ENCODE assay signal across 21 cellular contexts in genomic region chr9:105713939-105714331, GRCh38. TPM values are rescaled to one million over a fixed set of nuclear protein-coding genes. Genes with fewer than 3 reads are reported as not detected.
DNase-seq lines count a peak whose midpoint lies in the region; ATAC-seq, FAIRE-seq and TF ChIP-seq lines count a peak whose summit lies in the region.
"Had no signal": no experiment of that assay in that cellular context is flagged by ENCODE, and none has a peak within 500 bp of the region (broad histone marks: within the 10 kb centered on the region; RNA-seq: fewer than 3 reads in every experiment).

No MANE protein-coding gene starts in this region.

- POLR2A ChIA-PET in HepG2 (lab: Yijun Ruan, JAX) = no interaction called here
- POLR2A ChIA-PET in T-cell (lab: Charles Lee) = interaction anchor here in 1 of 2 donors (0.7 to 1.0 kb wide), 2 partner anchors 20 to 302 kb away, joined by 3 to 4 read pairs; partner anchors contain the start of gene TMEM38B

- no peak overlapping the region for H3K27ac ChIP-seq in HepG2 (ENCODE audit: extremely low read length, insufficient read depth, low read length)
- H3K27ac ChIP-seq in right lobe of liver = no peak overlapping the region
- peak overlapping the region; percentile 81 for H3K27ac ChIP-seq in Karpas-422 (ENCODE audit: low read length)
- H3K27ac ChIP-seq in upper lobe of right lung = no peak overlapping the region
- H3K27ac ChIP-seq: HL-60 had no signal

- peaks cover 6% of the 10 kb centered on the region for H3K36me3 Mint-ChIP-seq in activated T-helper 17 cell treated with anti-CD3 and anti-CD28 coated beads, Interleukin-2, amount 50 U/mL, for 72 hours (ENCODE audit: low read depth)
- peaks cover 8% of the 10 kb centered on the region for H3K36me3 Mint-ChIP-seq in T-cell

- H3K27me3 ChIP-seq in HepG2 (ENCODE audit: control insufficient read depth in 1 of 2, insufficient read depth in 2 of 2, low read length in 2 of 2) (no peaks in the 10 kb centered on the region), right lobe of liver (no peaks in the 10 kb centered on the region), Karpas-422 (ENCODE audit: low read length) (no peaks in the 10 kb centered on the region), upper lobe of right lung (no peaks in the 10 kb centered on the region)

- no peak overlapping the region for H3K27ac Mint-ChIP-seq in activated T-helper 17 cell treated with anti-CD3 and anti-CD28 coated beads, Interleukin-2, amount 50 U/mL, for 72 hours
- no peak overlapping the region for H3K27ac Mint-ChIP-seq in T-cell
- H3K27ac Mint-ChIP-seq: B cell, GM23338 had no signal

- H3K79me2 ChIP-seq in HepG2 (ENCODE audit: insufficient read depth, low read length) (no peaks in the 10 kb centered on the region), Karpas-422 (ENCODE audit: low read length) (peaks cover 100% of the 10 kb centered on the region)

- H3K27me3 Mint-ChIP-seq in activated T-helper 17 cell treated with anti-CD3 and anti-CD28 coated beads, Interleukin-2, amount 50 U/mL, for 72 hours = no peaks in the 10 kb centered on the region
- no peaks in the 10 kb centered on the region for H3K27me3 Mint-ChIP-seq in T-cell
- H3K27me3 Mint-ChIP-seq: B cell; CD4-positive, alpha-beta memory T cell had no signal

- ATAC-seq in HepG2 (no peak; the same call in 2 of the 3 replicates), right lobe of liver (no peak), upper lobe of right lung (peak; percentile 17), T-cell (replicated peaks in 1 of 4) (no peak)
- ATAC-seq in activated T-helper 17 cell treated with anti-CD3 and anti-CD28 coated beads, Interleukin-2, amount 50 U/mL, for 72 hours (replicated peaks) = peak; percentile 11
- ATAC-seq: GM23338 had no signal

- WGBS in HepG2 (ENCODE audit: low lambda C conversion rate) = 92% methylated on average over 2 of the region's 3 CpGs
- WGBS in right lobe of liver (ENCODE audit: insufficient coverage, low coverage, low lambda C conversion rate, missing lambda C conversion rate) = no CpG with 5 or more reads among the region's 3 CpGs

- in situ Hi-C loops in HepG2 (cut with HindIII; ENCODE audit: extremely low pct_ligation_motif_present, low pct_unique_long_range_greater_than_20kb) = loop anchor here (10.0 kb wide), 1 partner anchor 109 kb away; no protein-coding TSS in a partner anchor

- no peaks in the 10 kb centered on the region for H3K4me1 Mint-ChIP-seq in activated T-helper 17 cell treated with anti-CD3 and anti-CD28 coated beads, Interleukin-2, amount 50 U/mL, for 72 hours
- H3K4me1 Mint-ChIP-seq in T-cell = peaks cover 0 to under 1% (median 0%) of the 10 kb centered on the region in 3 donors
- H3K4me1 Mint-ChIP-seq: B cell, GM23338 had no signal

- H3K4me1 ChIP-seq in HepG2 (ENCODE audit: insufficient read depth, low read length) (no peaks in the 10 kb centered on the region), right lobe of liver (no peaks in the 10 kb centered on the region), Karpas-422 (ENCODE audit: low read length) (peaks cover 85% of the 10 kb centered on the region), upper lobe of right lung (no peaks in the 10 kb centered on the region)

- DNase-seq in HepG2 (ENCODE audit: low spot score) = no peak
- DNase-seq in right lobe of liver = no peak
- no peak for DNase-seq in Karpas-422
- no peak for DNase-seq in upper lobe of right lung
- no peak for DNase-seq in putamen (ENCODE audit: low spot score)
- DNase-seq in T-cell = no peak
- DNase-seq: C1 segment of cervical spinal cord, COR-L47, DMS153, DMS79 treated with DMSO at 0.1 percent for 48 hours, EL, H7 had no signal

- H3K36me3 ChIP-seq in HepG2 (replicated peaks in 1 of 2; ENCODE audit: control insufficient read depth in 1 of 2, insufficient read depth in 2 of 2, low read length in 2 of 2) (peaks cover 0 to 4% of the 10 kb centered on the region in 2 experiments; a peak in 1 of 5 replicates), right lobe of liver (no peaks in the 10 kb centered on the region), Karpas-422 (ENCODE audit: insufficient read depth, low read length) (peaks cover 50% of the 10 kb centered on the region), upper lobe of right lung (no peaks in the 10 kb centered on the region)

- no peaks in the 10 kb centered on the region for H3K9me3 Mint-ChIP-seq in activated T-helper 17 cell treated with anti-CD3 and anti-CD28 coated beads, Interleukin-2, amount 50 U/mL, for 72 hours
- H3K9me3 Mint-ChIP-seq in T-cell = no peaks in the 10 kb centered on the region
- H3K9me3 Mint-ChIP-seq: CD4-positive, alpha-beta memory T cell; GM23338 had no signal

- no peak overlapping the region for H3K4me3 Mint-ChIP-seq in activated T-helper 17 cell treated with anti-CD3 and anti-CD28 coated beads, Interleukin-2, amount 50 U/mL, for 72 hours
- H3K4me3 Mint-ChIP-seq in T-cell = no peak overlapping the region
- H3K4me3 Mint-ChIP-seq: B cell; CD4-positive, alpha-beta memory T cell; GM23338 had no signal

- no peak for TF ChIP-seq RAD21 in HepG2 (CRISPR knock-in tag; IDR thresholded peaks at IDR 0.05)

- H2AFZ ChIP-seq in HepG2 (ENCODE audit: low read length) (no peak overlapping the region), Karpas-422 (ENCODE audit: low read length) (no peak overlapping the region)
- H2AFZ ChIP-seq: GM23338 had no signal

- H4K20me1 ChIP-seq in HepG2 (ENCODE audit: insufficient read depth, low read length) = no peaks in the 10 kb centered on the region
- peaks cover 22% of the 10 kb centered on the region; the same call in 1 of the 2 replicates for H4K20me1 ChIP-seq in Karpas-422 (ENCODE audit: insufficient read depth, low read depth, low read length)

- CTCF ChIA-PET in HepG2 (lab: Yijun Ruan, JAX; ENCODE audit: low intra/inter-chr PET ratio, low total read pairs) = no interaction called here
- CTCF ChIA-PET in T-cell (lab: Charles Lee) = interaction anchor here in 1 of 2 donors (0.7 kb wide), 1 partner anchor 95 kb away, joined by 5 read pairs; no protein-coding TSS in a partner anchor

- TF ChIP-seq CTCF in HepG2 (CRISPR knock-in tag; IDR thresholded peaks at IDR 0.05) (no peak), right lobe of liver (IDR thresholded peaks at IDR 0.05) (no peak), upper lobe of right lung (IDR thresholded peaks at IDR 0.05) (no peak)

- intact Hi-C loops in HepG2 (cut with micrococcal nuclease; ENCODE audit: unreplicated experiment) = no loop called here
- intact Hi-C loops in right lobe of liver (cut with DNase I) = loop anchor here in 1 of 2 donors (10.0 kb wide), 1 partner anchor 99 kb away; no protein-coding TSS in a partner anchor
- intact Hi-C loops in upper lobe of right lung (cut with DNase I) = no loop called here

- no peak for FAIRE-seq in HepG2 (lab: Jason Lieb, UNC)
- FAIRE-seq: A204.1, D721Med, G401.6, GM12891 had no signal

- H3K9ac ChIP-seq in HepG2 (ENCODE audit: insufficient read depth, low read depth, low read length) (no peak overlapping the region), Karpas-422 (ENCODE audit: low read length) (no peak overlapping the region)

- H3K4me3 ChIP-seq in HepG2 (replicated peaks in 1 of 3; ENCODE audit: insufficient read depth in 1 of 3, low read depth in 2 of 3, low read length in 3 of 3) = no peak overlapping the region
- no peak overlapping the region for H3K4me3 ChIP-seq in right lobe of liver
- no peak overlapping the region for H3K4me3 ChIP-seq in Karpas-422 (ENCODE audit: low read length)
- no peak overlapping the region for H3K4me3 ChIP-seq in upper lobe of right lung
- H3K4me3 ChIP-seq: GM23338 had no signal

- H3K4me2 ChIP-seq in HepG2 (ENCODE audit: low read depth, low read length) (no peak overlapping the region), Karpas-422 (ENCODE audit: low read depth, low read length, poor library complexity, severe bottlenecking) (no peak overlapping the region)
- H3K4me2 ChIP-seq: GM23338 had no signal

- BruUV-seq in HepG2 (replicated peaks; lab: Mats Ljungman, UMichigan) = no TSS peak

- TF ChIP-seq POLR2A in HepG2 (IDR thresholded peaks at IDR 0.05; ENCODE audit: insufficient read depth in 1 of 2, low read depth in 2 of 2, low read length in 2 of 2) (no peak), right lobe of liver (IDR thresholded peaks at IDR 0.05) (no peak)

- TF ChIP-seq EP300 in HepG2 (IDR thresholded peaks at IDR 0.05; ENCODE audit: low read depth in 2 of 2, low read length in 2 of 2) (no peak), HepG2 (CRISPR knock-in tag; IDR thresholded peaks at IDR 0.05; ENCODE audit: borderline replicate concordance) (no peak)

- no peaks in the 10 kb centered on the region for H3K9me2 ChIP-seq in Karpas-422 (replicated peaks; ENCODE audit: insufficient read depth, low read length)

- H3K9me3 ChIP-seq in HepG2 (ENCODE audit: low read length) (no peaks in the 10 kb centered on the region), right lobe of liver (no peaks in the 10 kb centered on the region), Karpas-422 (ENCODE audit: low read length) (no peaks in the 10 kb centered on the region), upper lobe of right lung (no peaks in the 10 kb centered on the region)

RNA-seq across cellular contexts. Expression of gene TMEM38B, which starts 19.6 kb away (rescaled TPM):
- total RNA-seq in HepG2 (2016; rRNA removed; fragmentation: Illumina TruSeq; extraction: Trizol) (26.0 and 32.4 TPM in 2 replicates), right lobe of liver (10 to 100 TPM in 5 of 6 experiments, 1 to 10 TPM in 1; 9.5 to 16.9 (median 11.9) TPM), upper lobe of right lung (15.9 TPM), T-cell (10 to 100 TPM; 11.5 to 14.9 (median 13.8) TPM)
- total RNA-seq in HepG2 (2016; cell fraction: cytosol; rRNA removed; fragmentation: Illumina TruSeq; extraction: Trizol; ENCODE audit: low read depth) = 13.2 and 15.1 TPM in 2 replicates
- total RNA-seq in HepG2 (2016; cell fraction: insoluble cytoplasmic fraction; rRNA removed; fragmentation: Illumina TruSeq; extraction: Trizol) = 21.7 and 29.4 TPM in 2 replicates
- 16.9 and 17.8 TPM in 2 replicates for total RNA-seq in HepG2 (2016; cell fraction: membrane; rRNA removed; fragmentation: Illumina TruSeq; extraction: Trizol)
- total RNA-seq in HepG2 (2016; cell fraction: nucleus; rRNA removed; fragmentation: Illumina TruSeq; extraction: Trizol) = 23.7 and 24.3 TPM in 2 replicates
- polyA plus RNA-seq in HepG2 (2011; rRNA removed) = 12.4 and 13.4 TPM in 2 replicates
- 9.6 and 15.4 TPM in 2 replicates for polyA plus RNA-seq in HepG2 (2011; cell fraction: cytosol; rRNA removed)
- 3.9 and 6.1 TPM in 2 replicates for polyA plus RNA-seq in HepG2 (2011; cell fraction: nucleus; rRNA removed)
- polyA plus RNA-seq in HepG2 (2012) = 14.8 and 19.3 TPM in 2 replicates
- polyA plus RNA-seq in HepG2 (2016; cell fraction: cytosol; fragmentation: Illumina TruSeq; extraction: Trizol; ENCODE audit: low read depth) = 3.8 and 5.9 TPM in 2 replicates
- polyA plus RNA-seq in HepG2 (2016; cell fraction: insoluble cytoplasmic fraction; fragmentation: Illumina TruSeq; extraction: Trizol; ENCODE audit: low read depth) = 15.6 and 16.4 TPM in 2 replicates
- polyA plus RNA-seq in HepG2 (2016; cell fraction: membrane; fragmentation: Illumina TruSeq; extraction: Trizol; ENCODE audit: low read depth) = 8.4 and 9.8 TPM in 2 replicates
- polyA plus RNA-seq in HepG2 (2016; cell fraction: nucleus; fragmentation: Illumina TruSeq; extraction: Trizol; ENCODE audit: insufficient read depth, low read depth) = 26.7 and 29.8 TPM in 2 replicates
- polyA minus RNA-seq in HepG2 (2011; rRNA and poly(A)+ RNA removed; ENCODE audit: low replicate concordance) = 13.5 and 22.6 TPM in 2 replicates
- polyA minus RNA-seq in HepG2 (2011; cell fraction: cytosol; rRNA and poly(A)+ RNA removed) = 14.0 and 21.4 TPM in 2 replicates
- 11.3 and 15.5 TPM in 2 replicates for polyA minus RNA-seq in HepG2 (2011; cell fraction: nucleus; rRNA and poly(A)+ RNA removed)
- 134 and 164 TPM in 2 replicates for total RNA-seq in Karpas-422 (2014; rRNA removed; shearing (Covaris generic); ENCODE audit: low replicate concordance)
- total RNA-seq in activated T-helper 17 cell treated with anti-CD3 and anti-CD28 coated beads, Interleukin-2, amount 50 U/mL, for 72 hours = 10 to 100 TPM in 1 of 2 donors, 1 to 10 TPM in 1; 6.6 to 13.5 TPM

RNA-seq across cellular contexts. Expression of gene TAL2, which starts 51.7 kb away (rescaled TPM):
- total RNA-seq in HepG2 (2016; rRNA removed; fragmentation: Illumina TruSeq; extraction: Trizol) (not detected in 2 replicates), right lobe of liver (under 1 TPM in 2 of 6 experiments, not detected in 4; 0.49 to 0.56 TPM), upper lobe of right lung (not detected), T-cell (not detected)
- total RNA-seq in HepG2 (2016; cell fraction: cytosol; rRNA removed; fragmentation: Illumina TruSeq; extraction: Trizol; ENCODE audit: low read depth) = not detected in 2 replicates
- not detected in 2 replicates for total RNA-seq in HepG2 (2016; cell fraction: insoluble cytoplasmic fraction; rRNA removed; fragmentation: Illumina TruSeq; extraction: Trizol)
- not detected in 2 replicates for total RNA-seq in HepG2 (2016; cell fraction: membrane; rRNA removed; fragmentation: Illumina TruSeq; extraction: Trizol)
- not detected in 2 replicates for total RNA-seq in HepG2 (2016; cell fraction: nucleus; rRNA removed; fragmentation: Illumina TruSeq; extraction: Trizol)
- 0.22 TPM in 1 of 2 replicates, not detected in the other for polyA plus RNA-seq in HepG2 (2011; rRNA removed)
- polyA plus RNA-seq in HepG2 (2011; cell fraction: cytosol; rRNA removed) = not detected in 2 replicates
- 0.26 TPM in 1 of 2 replicates, not detected in the other for polyA plus RNA-seq in HepG2 (2011; cell fraction: nucleus; rRNA removed)
- not detected in 2 replicates for polyA plus RNA-seq in HepG2 (2012)
- polyA plus RNA-seq in HepG2 (2016; cell fraction: cytosol; fragmentation: Illumina TruSeq; extraction: Trizol; ENCODE audit: low read depth) = not detected in 2 replicates
- polyA plus RNA-seq in HepG2 (2016; cell fraction: insoluble cytoplasmic fraction; fragmentation: Illumina TruSeq; extraction: Trizol; ENCODE audit: low read depth) = not detected in 2 replicates
- not detected in 2 replicates for polyA plus RNA-seq in HepG2 (2016; cell fraction: membrane; fragmentation: Illumina TruSeq; extraction: Trizol; ENCODE audit: low read depth)
- not detected in 2 replicates for polyA plus RNA-seq in HepG2 (2016; cell fraction: nucleus; fragmentation: Illumina TruSeq; extraction: Trizol; ENCODE audit: insufficient read depth, low read depth)
- polyA minus RNA-seq in HepG2 (2011; rRNA and poly(A)+ RNA removed; ENCODE audit: low replicate concordance) = not detected in 2 replicates
- not detected in 2 replicates for polyA minus RNA-seq in HepG2 (2011; cell fraction: cytosol; rRNA and poly(A)+ RNA removed)
- polyA minus RNA-seq in HepG2 (2011; cell fraction: nucleus; rRNA and poly(A)+ RNA removed) = not detected in 2 replicates
- 4.1 and 18.4 TPM in 2 replicates for total RNA-seq in Karpas-422 (2014; rRNA removed; shearing (Covaris generic); ENCODE audit: low replicate concordance)
- total RNA-seq in activated T-helper 17 cell treated with anti-CD3 and anti-CD28 coated beads, Interleukin-2, amount 50 U/mL, for 72 hours = not detected
- total RNA-seq: CD4-positive, alpha-beta memory T cell; GM23338; H7 had no signal
- polyA plus RNA-seq: CD4-positive, alpha-beta memory T cell had no signal

Comparison
In these comparisons a context has a peak if more than half of its experiments do, and no peak if none do; other contexts are left out.
1. ATAC-seq: peak in activated T-helper 17 cell treated with anti-CD3 and anti-CD28 coated beads, Interleukin-2, amount 50 U/mL, for 72 hours (single experiment) and upper lobe of right lung (single experiment); none in HepG2 (single experiment), right lobe of liver (0 of 4) and T-cell (0 of 4).